ENCODE assay signal across 19 cellular contexts in the genomic region with DNA sequence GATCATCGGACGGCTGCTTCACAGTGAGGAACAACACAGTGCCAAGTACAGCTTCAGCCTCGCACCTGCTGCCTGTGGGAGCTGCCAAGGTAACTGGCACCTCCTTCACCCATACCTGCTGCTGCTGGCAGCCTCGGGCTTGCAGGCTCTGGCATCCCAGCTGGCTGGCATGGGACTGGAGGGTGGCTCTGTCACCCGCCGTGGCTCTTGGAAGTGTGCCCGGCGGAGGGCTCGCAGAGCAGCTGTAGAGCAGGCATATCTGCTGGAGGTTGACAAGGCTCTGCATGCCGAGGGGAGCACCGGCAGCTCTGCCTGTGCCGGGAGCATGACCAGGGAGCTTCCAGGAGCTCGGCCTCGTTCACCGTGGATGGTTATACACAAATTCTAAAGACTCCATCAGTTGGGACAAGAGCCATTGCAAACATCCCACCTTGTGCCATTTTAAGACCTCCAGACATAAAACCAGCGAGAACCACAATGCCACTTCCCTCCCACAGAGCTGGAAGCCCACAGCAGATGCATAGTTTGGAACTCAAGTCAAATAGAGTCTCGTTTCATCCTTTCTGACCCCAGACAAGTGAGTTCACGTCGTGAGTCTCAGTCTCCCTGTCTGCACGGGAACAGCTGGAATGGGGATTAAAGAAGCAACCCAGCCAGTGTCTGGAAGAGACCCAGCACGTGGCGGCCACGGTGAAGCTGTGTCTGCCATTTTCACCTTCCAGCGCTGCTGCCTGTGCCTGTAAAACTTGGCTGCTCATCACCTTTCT.
DNase-seq lines count a peak whose midpoint lies in the region; ATAC-seq and TF ChIP-seq lines count a peak whose summit lies in the region.
"Had no signal": no experiment of that assay in that cellular context is flagged by ENCODE, and none has a peak within 500 bp of the region (broad histone marks: within the 10 kb centered on the region; RNA-seq: fewer than 3 reads in every experiment).

No MANE protein-coding gene starts in this region.

- peaks cover 46% of the 10 kb centered on the region for H3K27me3 Mint-ChIP-seq in mesothelial cell of epicardium (ENCODE audit: low read depth)
- H3K27me3 Mint-ChIP-seq in Caco-2 (ENCODE audit: insufficient read depth, unreplicated experiment) = no peaks in the 10 kb centered on the region

- no peak overlapping the region for H3K27ac Mint-ChIP-seq in mesothelial cell of epicardium
- no peak overlapping the region for H3K27ac Mint-ChIP-seq in Caco-2 (ENCODE audit: unreplicated experiment)
- H3K27ac Mint-ChIP-seq: activated CD4-positive, alpha-beta memory T cell treated with anti-CD3 and anti-CD28 coated beads for 36 hours; activated naive CD8-positive, alpha-beta T cell treated with anti-CD3 and anti-CD28 coated beads, Interleukin-2, amount 10 ng/mL, durations not matched to agents 7 days and 5 days; memory B cell had no signal

- H3K4me3 ChIP-seq in Caco-2 (ENCODE audit: low read depth, low read length) = no peak overlapping the region
- H3K4me3 ChIP-seq: dorsolateral prefrontal cortex, right lobe of liver, vagina had no signal

- H3K36me3 Mint-ChIP-seq in mesothelial cell of epicardium (no peaks in the 10 kb centered on the region), Caco-2 (ENCODE audit: insufficient read depth, unreplicated experiment) (no peaks in the 10 kb centered on the region)
- H3K36me3 Mint-ChIP-seq: activated CD4-positive, alpha-beta memory T cell treated with anti-CD3 and anti-CD28 coated beads for 36 hours; activated naive CD8-positive, alpha-beta T cell treated with anti-CD3 and anti-CD28 coated beads, Interleukin-2, amount 10 ng/mL, durations not matched to agents 7 days and 5 days; memory B cell had no signal

- no peaks in the 10 kb centered on the region for H3K9me3 ChIP-seq in Caco-2
- H3K9me3 ChIP-seq: right lobe of liver, vagina had no signal

- intact Hi-C loops in posterior vena cava (cut with DNase I) = no loop called here
- intact Hi-C loops in Caco-2 (cut with micrococcal nuclease; ENCODE audit: unreplicated experiment) = no loop called here

- POLR2A ChIA-PET in Caco-2 (lab: Charles Lee) = no interaction called here

- no peak for TF ChIP-seq CTCF in mesothelial cell of epicardium (IDR thresholded peaks at IDR 0.05; ENCODE audit: unreplicated experiment)
- no peak for TF ChIP-seq CTCF in Caco-2 (IDR thresholded peaks at IDR 0.05; ENCODE audit: insufficient read depth in 1 of 2, low read depth in 1 of 2, low read length in 1 of 2, severe bottlenecking in 1 of 2, unreplicated experiment in 1 of 2)

- peaks cover 14% of the 10 kb centered on the region for H3K4me1 ChIP-seq in Caco-2
- H3K4me1 ChIP-seq: vagina had no signal

- BruUV-seq in Caco-2 (replicated peaks; lab: Mats Ljungman, UMichigan) = no TSS peak

- H3K9me3 Mint-ChIP-seq in mesothelial cell of epicardium (no peaks in the 10 kb centered on the region), Caco-2 (ENCODE audit: unreplicated experiment) (no peaks in the 10 kb centered on the region)
- H3K9me3 Mint-ChIP-seq: activated CD4-positive, alpha-beta memory T cell treated with anti-CD3 and anti-CD28 coated beads for 36 hours; activated naive CD8-positive, alpha-beta T cell treated with anti-CD3 and anti-CD28 coated beads, Interleukin-2, amount 10 ng/mL, durations not matched to agents 7 days and 5 days; memory B cell had no signal

- H3K4me1 Mint-ChIP-seq in mesothelial cell of epicardium = peaks cover 13% of the 10 kb centered on the region
- peaks cover 3% of the 10 kb centered on the region for H3K4me1 Mint-ChIP-seq in Caco-2 (ENCODE audit: low read depth, unreplicated experiment)
- H3K4me1 Mint-ChIP-seq: activated naive CD8-positive, alpha-beta T cell treated with anti-CD3 and anti-CD28 coated beads, Interleukin-2, amount 10 ng/mL, durations not matched to agents 7 days and 5 days; memory B cell had no signal

- H3K36me3 ChIP-seq in Caco-2 (ENCODE audit: control insufficient read depth, insufficient read depth, low read length) = no peaks in the 10 kb centered on the region
- H3K36me3 ChIP-seq: brain microvascular endothelial cell, right lobe of liver, vagina had no signal

- CTCF ChIA-PET in Caco-2 (lab: Charles Lee) = interaction anchor here (0.5 kb wide), 1 partner anchor 187 kb away, joined by 3 read pairs; no protein-coding TSS in a partner anchor

- no peak for ATAC-seq in GM21825 (IDR thresholded peaks at IDR 0.05; ENCODE audit: unreplicated experiment)
- ATAC-seq: PC-3, right lobe of liver had no signal

- peak; percentile 93 for DNase-seq in COR-L47 (lab: John Stamatoyannopoulos, UW)
- peak; percentile 38 for DNase-seq in NCI-H128 (lab: John Stamatoyannopoulos, UW; ENCODE audit: unreplicated experiment)
- peak; percentile 22 for DNase-seq in NCI-H774 (lab: John Stamatoyannopoulos, UW)
- peak; percentile 43 for DNase-seq in myocyte (ENCODE audit: low read depth)
- DNase-seq in mesothelial cell of epicardium (ENCODE audit: low spot score in 2 of 2, unreplicated experiment in 2 of 2) = no peak
- no peak for DNase-seq in posterior vena cava (ENCODE audit: low spot score)
- DNase-seq in Caco-2 = no peak
- DNase-seq: activated CD4-positive, alpha-beta memory T cell treated with anti-CD3 and anti-CD28 coated beads for 36 hours; activated naive CD8-positive, alpha-beta T cell treated with anti-CD3 and anti-CD28 coated beads, Interleukin-2, amount 10 ng/mL, durations not matched to agents 7 days and 5 days; activated T-cell treated with anti-CD3 and anti-CD28 coated beads, Interleukin-2, amount 50 U/mL, for 48 hours; brain microvascular endothelial cell; NCI-H510A treated with DMSO at 0.1 percent for 48 hours; PC-3; right lobe of liver; stimulated activated CD4-positive, alpha-beta T cell treated with anti-CD3 and anti-CD28 coated beads, Interleukin-1b, Interleukin-23, amount 100 ng/mL, for 48 hours had no signal

- H3K4me3 Mint-ChIP-seq in mesothelial cell of epicardium (no peak overlapping the region), Caco-2 (ENCODE audit: unreplicated experiment) (no peak overlapping the region)
- H3K4me3 Mint-ChIP-seq: activated CD4-positive, alpha-beta memory T cell treated with anti-CD3 and anti-CD28 coated beads for 36 hours; activated naive CD8-positive, alpha-beta T cell treated with anti-CD3 and anti-CD28 coated beads, Interleukin-2, amount 10 ng/mL, durations not matched to agents 7 days and 5 days; memory B cell had no signal

- H3K27me3 ChIP-seq in Caco-2 (replicated peaks; ENCODE audit: control insufficient read depth, insufficient read depth, low read length) = no peaks in the 10 kb centered on the region; the same call in 1 of the 2 replicates
- H3K27me3 ChIP-seq: right lobe of liver, vagina had no signal

Comparison
In these comparisons a context has a peak if more than half of its experiments do, and no peak if none do; other contexts are left out.
1. DNase-seq: peak in COR-L47 (single experiment), NCI-H128 (single experiment), NCI-H774 (single experiment) and myocyte (single experiment); none in mesothelial cell of epicardium (0 of 2), posterior vena cava (single experiment) and Caco-2 (0 of 2).